ENCODE assay signal across 1 cellular context in the genomic region with DNA sequence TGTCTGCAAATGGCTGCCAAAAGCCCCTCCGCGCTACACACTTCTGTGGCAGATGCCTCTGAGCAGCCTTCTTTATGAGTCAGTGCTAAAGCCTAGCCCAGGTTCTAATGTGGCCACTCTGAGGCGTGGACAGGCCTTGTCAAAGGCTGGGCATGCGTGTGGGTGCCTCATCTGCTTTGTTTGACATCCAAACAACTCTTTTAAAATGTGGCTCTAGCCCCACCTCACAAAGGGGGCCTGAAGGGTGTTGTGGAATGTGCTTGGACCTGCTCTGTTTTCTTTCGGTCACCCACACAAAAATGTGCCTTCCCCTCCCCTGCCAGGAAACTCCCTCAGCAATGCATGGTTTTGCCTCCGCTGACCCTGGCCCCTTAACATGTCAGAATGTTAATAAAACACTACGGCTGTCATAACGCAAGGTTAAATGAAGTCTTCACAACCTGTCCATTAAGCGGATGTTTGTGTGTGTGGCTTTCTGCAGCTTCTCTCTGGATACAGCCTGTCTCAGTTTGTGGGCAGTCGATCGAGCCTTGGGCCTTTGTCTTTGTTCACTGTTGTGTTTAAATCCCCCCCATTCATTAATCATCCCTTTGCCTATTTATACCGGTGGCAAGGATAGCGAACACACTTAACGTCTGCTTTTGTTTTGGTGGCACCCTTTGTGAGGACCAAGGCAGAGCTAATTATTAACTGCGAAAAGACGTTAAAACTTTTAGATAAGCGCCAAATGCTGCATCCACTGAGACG.
TF ChIP-seq lines count a peak whose summit lies in the region.

No MANE protein-coding gene starts in this region.

TF ChIP-seq in HepG2, 621 proteins besides CTCF, POLR2A, EP300 and RAD21 (continued from another document and continues in another):
- TF ChIP-seq, protein P1, sequence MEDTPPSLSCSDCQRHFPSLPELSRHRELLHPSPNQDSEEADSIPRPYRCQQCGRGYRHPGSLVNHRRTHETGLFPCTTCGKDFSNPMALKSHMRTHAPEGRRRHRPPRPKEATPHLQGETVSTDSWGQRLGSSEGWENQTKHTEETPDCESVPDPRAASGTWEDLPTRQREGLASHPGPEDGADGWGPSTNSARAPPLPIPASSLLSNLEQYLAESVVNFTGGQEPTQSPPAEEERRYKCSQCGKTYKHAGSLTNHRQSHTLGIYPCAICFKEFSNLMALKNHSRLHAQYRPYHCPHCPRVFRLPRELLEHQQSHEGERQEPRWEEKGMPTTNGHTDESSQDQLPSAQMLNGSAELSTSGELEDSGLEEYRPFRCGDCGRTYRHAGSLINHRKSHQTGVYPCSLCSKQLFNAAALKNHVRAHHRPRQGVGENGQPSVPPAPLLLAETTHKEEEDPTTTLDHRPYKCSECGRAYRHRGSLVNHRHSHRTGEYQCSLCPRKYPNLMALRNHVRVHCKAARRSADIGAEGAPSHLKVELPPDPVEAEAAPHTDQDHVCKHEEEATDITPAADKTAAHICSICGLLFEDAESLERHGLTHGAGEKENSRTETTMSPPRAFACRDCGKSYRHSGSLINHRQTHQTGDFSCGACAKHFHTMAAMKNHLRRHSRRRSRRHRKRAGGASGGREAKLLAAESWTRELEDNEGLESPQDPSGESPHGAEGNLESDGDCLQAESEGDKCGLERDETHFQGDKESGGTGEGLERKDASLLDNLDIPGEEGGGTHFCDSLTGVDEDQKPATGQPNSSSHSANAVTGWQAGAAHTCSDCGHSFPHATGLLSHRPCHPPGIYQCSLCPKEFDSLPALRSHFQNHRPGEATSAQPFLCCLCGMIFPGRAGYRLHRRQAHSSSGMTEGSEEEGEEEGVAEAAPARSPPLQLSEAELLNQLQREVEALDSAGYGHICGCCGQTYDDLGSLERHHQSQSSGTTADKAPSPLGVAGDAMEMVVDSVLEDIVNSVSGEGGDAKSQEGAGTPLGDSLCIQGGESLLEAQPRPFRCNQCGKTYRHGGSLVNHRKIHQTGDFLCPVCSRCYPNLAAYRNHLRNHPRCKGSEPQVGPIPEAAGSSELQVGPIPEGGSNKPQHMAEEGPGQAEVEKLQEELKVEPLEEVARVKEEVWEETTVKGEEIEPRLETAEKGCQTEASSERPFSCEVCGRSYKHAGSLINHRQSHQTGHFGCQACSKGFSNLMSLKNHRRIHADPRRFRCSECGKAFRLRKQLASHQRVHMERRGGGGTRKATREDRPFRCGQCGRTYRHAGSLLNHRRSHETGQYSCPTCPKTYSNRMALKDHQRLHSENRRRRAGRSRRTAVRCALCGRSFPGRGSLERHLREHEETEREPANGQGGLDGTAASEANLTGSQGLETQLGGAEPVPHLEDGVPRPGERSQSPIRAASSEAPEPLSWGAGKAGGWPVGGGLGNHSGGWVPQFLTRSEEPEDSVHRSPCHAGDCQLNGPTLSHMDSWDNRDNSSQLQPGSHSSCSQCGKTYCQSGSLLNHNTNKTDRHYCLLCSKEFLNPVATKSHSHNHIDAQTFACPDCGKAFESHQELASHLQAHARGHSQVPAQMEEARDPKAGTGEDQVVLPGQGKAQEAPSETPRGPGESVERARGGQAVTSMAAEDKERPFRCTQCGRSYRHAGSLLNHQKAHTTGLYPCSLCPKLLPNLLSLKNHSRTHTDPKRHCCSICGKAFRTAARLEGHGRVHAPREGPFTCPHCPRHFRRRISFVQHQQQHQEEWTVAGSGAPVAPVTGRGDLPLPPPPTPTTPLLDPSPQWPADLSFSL (CRISPR knock-in tag; IDR thresholded peaks at IDR 0.05), result peak; percentile 79
- TF ChIP-seq, protein P2, sequence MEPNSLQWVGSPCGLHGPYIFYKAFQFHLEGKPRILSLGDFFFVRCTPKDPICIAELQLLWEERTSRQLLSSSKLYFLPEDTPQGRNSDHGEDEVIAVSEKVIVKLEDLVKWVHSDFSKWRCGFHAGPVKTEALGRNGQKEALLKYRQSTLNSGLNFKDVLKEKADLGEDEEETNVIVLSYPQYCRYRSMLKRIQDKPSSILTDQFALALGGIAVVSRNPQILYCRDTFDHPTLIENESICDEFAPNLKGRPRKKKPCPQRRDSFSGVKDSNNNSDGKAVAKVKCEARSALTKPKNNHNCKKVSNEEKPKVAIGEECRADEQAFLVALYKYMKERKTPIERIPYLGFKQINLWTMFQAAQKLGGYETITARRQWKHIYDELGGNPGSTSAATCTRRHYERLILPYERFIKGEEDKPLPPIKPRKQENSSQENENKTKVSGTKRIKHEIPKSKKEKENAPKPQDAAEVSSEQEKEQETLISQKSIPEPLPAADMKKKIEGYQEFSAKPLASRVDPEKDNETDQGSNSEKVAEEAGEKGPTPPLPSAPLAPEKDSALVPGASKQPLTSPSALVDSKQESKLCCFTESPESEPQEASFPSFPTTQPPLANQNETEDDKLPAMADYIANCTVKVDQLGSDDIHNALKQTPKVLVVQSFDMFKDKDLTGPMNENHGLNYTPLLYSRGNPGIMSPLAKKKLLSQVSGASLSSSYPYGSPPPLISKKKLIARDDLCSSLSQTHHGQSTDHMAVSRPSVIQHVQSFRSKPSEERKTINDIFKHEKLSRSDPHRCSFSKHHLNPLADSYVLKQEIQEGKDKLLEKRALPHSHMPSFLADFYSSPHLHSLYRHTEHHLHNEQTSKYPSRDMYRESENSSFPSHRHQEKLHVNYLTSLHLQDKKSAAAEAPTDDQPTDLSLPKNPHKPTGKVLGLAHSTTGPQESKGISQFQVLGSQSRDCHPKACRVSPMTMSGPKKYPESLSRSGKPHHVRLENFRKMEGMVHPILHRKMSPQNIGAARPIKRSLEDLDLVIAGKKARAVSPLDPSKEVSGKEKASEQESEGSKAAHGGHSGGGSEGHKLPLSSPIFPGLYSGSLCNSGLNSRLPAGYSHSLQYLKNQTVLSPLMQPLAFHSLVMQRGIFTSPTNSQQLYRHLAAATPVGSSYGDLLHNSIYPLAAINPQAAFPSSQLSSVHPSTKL (CRISPR knock-in tag; IDR thresholded peaks at IDR 0.05), result peak; percentile 85
- TF ChIP-seq CAMTA2 (CRISPR knock-in tag; IDR thresholded peaks at IDR 0.05; ENCODE audit: borderline replicate concordance), result no peak
- TF ChIP-seq, protein P3, sequence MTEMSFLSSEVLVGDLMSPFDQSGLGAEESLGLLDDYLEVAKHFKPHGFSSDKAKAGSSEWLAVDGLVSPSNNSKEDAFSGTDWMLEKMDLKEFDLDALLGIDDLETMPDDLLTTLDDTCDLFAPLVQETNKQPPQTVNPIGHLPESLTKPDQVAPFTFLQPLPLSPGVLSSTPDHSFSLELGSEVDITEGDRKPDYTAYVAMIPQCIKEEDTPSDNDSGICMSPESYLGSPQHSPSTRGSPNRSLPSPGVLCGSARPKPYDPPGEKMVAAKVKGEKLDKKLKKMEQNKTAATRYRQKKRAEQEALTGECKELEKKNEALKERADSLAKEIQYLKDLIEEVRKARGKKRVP (CRISPR knock-in tag; IDR thresholded peaks at IDR 0.05), result no peak; a peak in 1 of 4 replicates
- no peak for TF ChIP-seq SALL2 (CRISPR knock-in tag; IDR thresholded peaks at IDR 0.05)
- no peak for TF ChIP-seq ZNF530 (CRISPR knock-in tag; IDR thresholded peaks at IDR 0.05; ENCODE audit: low read depth)
- TF ChIP-seq ARNTL (CRISPR knock-in tag; IDR thresholded peaks at IDR 0.05), result peak; percentile 81
- no peak for TF ChIP-seq MATR3 (CRISPR knock-in tag; IDR thresholded peaks at IDR 0.05)
- TF ChIP-seq MAF1 (CRISPR knock-in tag; IDR thresholded peaks at IDR 0.05; ENCODE audit: borderline replicate concordance), result no peak
- TF ChIP-seq, protein P4, sequence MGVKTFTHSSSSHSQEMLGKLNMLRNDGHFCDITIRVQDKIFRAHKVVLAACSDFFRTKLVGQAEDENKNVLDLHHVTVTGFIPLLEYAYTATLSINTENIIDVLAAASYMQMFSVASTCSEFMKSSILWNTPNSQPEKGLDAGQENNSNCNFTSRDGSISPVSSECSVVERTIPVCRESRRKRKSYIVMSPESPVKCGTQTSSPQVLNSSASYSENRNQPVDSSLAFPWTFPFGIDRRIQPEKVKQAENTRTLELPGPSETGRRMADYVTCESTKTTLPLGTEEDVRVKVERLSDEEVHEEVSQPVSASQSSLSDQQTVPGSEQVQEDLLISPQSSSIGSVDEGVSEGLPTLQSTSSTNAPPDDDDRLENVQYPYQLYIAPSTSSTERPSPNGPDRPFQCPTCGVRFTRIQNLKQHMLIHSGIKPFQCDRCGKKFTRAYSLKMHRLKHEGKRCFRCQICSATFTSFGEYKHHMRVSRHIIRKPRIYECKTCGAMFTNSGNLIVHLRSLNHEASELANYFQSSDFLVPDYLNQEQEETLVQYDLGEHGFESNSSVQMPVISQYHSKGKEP (CRISPR knock-in tag; IDR thresholded peaks at IDR 0.05), result no peak
- no peak for TF ChIP-seq ATF7 (IDR thresholded peaks at IDR 0.05)
- TF ChIP-seq ATF7 (CRISPR knock-in tag; IDR thresholded peaks at IDR 0.05), result peak; percentile 65
- TF ChIP-seq CC2D1A (CRISPR knock-in tag; IDR thresholded peaks at IDR 0.05), result no peak; the same call in 1 of the 2 replicates
- TF ChIP-seq, protein P5, sequence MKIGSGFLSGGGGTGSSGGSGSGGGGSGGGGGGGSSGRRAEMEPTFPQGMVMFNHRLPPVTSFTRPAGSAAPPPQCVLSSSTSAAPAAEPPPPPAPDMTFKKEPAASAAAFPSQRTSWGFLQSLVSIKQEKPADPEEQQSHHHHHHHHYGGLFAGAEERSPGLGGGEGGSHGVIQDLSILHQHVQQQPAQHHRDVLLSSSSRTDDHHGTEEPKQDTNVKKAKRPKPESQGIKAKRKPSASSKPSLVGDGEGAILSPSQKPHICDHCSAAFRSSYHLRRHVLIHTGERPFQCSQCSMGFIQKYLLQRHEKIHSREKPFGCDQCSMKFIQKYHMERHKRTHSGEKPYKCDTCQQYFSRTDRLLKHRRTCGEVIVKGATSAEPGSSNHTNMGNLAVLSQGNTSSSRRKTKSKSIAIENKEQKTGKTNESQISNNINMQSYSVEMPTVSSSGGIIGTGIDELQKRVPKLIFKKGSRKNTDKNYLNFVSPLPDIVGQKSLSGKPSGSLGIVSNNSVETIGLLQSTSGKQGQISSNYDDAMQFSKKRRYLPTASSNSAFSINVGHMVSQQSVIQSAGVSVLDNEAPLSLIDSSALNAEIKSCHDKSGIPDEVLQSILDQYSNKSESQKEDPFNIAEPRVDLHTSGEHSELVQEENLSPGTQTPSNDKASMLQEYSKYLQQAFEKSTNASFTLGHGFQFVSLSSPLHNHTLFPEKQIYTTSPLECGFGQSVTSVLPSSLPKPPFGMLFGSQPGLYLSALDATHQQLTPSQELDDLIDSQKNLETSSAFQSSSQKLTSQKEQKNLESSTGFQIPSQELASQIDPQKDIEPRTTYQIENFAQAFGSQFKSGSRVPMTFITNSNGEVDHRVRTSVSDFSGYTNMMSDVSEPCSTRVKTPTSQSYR (CRISPR knock-in tag; IDR thresholded peaks at IDR 0.05; ENCODE audit: borderline replicate concordance), result peak; percentile 67; the same call in 1 of the 2 replicates
- TF ChIP-seq, protein P6, sequence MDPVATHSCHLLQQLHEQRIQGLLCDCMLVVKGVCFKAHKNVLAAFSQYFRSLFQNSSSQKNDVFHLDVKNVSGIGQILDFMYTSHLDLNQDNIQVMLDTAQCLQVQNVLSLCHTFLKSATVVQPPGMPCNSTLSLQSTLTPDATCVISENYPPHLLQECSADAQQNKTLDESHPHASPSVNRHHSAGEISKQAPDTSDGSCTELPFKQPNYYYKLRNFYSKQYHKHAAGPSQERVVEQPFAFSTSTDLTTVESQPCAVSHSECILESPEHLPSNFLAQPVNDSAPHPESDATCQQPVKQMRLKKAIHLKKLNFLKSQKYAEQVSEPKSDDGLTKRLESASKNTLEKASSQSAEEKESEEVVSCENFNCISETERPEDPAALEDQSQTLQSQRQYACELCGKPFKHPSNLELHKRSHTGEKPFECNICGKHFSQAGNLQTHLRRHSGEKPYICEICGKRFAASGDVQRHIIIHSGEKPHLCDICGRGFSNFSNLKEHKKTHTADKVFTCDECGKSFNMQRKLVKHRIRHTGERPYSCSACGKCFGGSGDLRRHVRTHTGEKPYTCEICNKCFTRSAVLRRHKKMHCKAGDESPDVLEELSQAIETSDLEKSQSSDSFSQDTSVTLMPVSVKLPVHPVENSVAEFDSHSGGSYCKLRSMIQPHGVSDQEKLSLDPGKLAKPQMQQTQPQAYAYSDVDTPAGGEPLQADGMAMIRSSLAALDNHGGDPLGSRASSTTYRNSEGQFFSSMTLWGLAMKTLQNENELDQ (CRISPR knock-in tag; IDR thresholded peaks at IDR 0.05; ENCODE audit: borderline replicate concordance), result no peak
- TF ChIP-seq NFKB2 (CRISPR knock-in tag; IDR thresholded peaks at IDR 0.05; ENCODE audit: borderline replicate concordance), result no peak; the same call in 1 of the 2 replicates
- TF ChIP-seq ETV5 (CRISPR knock-in tag; IDR thresholded peaks at IDR 0.05; ENCODE audit: borderline replicate concordance), result peak; percentile 93
- no peak for TF ChIP-seq ZNF337 (CRISPR knock-in tag; IDR thresholded peaks at IDR 0.05; ENCODE audit: borderline replicate concordance, low read depth)
- TF ChIP-seq ZNF761 (CRISPR knock-in tag; conservative IDR thresholded peaks at IDR 0.05), result peak; percentile 44; the same call in 1 of the 2 replicates
- TF ChIP-seq ZSCAN30 (CRISPR knock-in tag; IDR thresholded peaks at IDR 0.05), result no peak
- TF ChIP-seq ZNF703 (CRISPR knock-in tag; IDR thresholded peaks at IDR 0.05; ENCODE audit: borderline replicate concordance), result no peak
- TF ChIP-seq ARNT2 (CRISPR knock-in tag; IDR thresholded peaks at IDR 0.05; ENCODE audit: low read depth), result 0 out of 2 replicates have a peak, but pooled peaks have one; percentile 44
- TF ChIP-seq ZSCAN9 (CRISPR knock-in tag; IDR thresholded peaks at IDR 0.05; ENCODE audit: borderline replicate concordance), result no peak
- no peak for TF ChIP-seq SMARCC2 (IDR thresholded peaks at IDR 0.05)
- TF ChIP-seq, protein P7, sequence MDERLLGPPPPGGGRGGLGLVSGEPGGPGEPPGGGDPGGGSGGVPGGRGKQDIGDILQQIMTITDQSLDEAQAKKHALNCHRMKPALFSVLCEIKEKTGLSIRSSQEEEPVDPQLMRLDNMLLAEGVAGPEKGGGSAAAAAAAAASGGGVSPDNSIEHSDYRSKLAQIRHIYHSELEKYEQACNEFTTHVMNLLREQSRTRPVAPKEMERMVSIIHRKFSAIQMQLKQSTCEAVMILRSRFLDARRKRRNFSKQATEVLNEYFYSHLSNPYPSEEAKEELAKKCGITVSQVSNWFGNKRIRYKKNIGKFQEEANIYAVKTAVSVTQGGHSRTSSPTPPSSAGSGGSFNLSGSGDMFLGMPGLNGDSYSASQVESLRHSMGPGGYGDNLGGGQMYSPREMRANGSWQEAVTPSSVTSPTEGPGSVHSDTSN (CRISPR knock-in tag; IDR thresholded peaks at IDR 0.05), result peak; percentile 18; the same call in 1 of the 2 replicates
- TF ChIP-seq NR1H2 (CRISPR knock-in tag; IDR thresholded peaks at IDR 0.05; ENCODE audit: borderline replicate concordance, low read depth), result 0 out of 2 replicates have a peak, but pooled peaks have one; percentile 68
- no peak for TF ChIP-seq CEBPB (IDR thresholded peaks at IDR 0.05; ENCODE audit: borderline replicate concordance, low read depth, low read length)
- no peak for TF ChIP-seq ZNF468 (CRISPR knock-in tag; IDR thresholded peaks at IDR 0.05)
- TF ChIP-seq SRSF9 (IDR thresholded peaks at IDR 0.05; ENCODE audit: borderline replicate concordance, insufficient read depth, low read depth, low read length, poor library complexity, severe bottlenecking), result no peak
- no peak for TF ChIP-seq GZF1 (CRISPR knock-in tag; IDR thresholded peaks at IDR 0.05)
- TF ChIP-seq ZNF777 (CRISPR knock-in tag; IDR thresholded peaks at IDR 0.05), result no peak
- 0 out of 2 replicates have a peak, but pooled peaks have one; percentile 75 for TF ChIP-seq ZNF678 (CRISPR knock-in tag; IDR thresholded peaks at IDR 0.05)
- TF ChIP-seq CHD4 (IDR thresholded peaks at IDR 0.05; ENCODE audit: borderline replicate concordance, low read length), result no peak
- TF ChIP-seq SMYD3 (CRISPR knock-in tag; IDR thresholded peaks at IDR 0.05), result 0 out of 2 replicates have a peak, but pooled peaks have one; percentile 20
- TF ChIP-seq TOPORS (CRISPR knock-in tag; IDR thresholded peaks at IDR 0.05), result 0 out of 2 replicates have a peak, but pooled peaks have one; percentile 57
- peak; percentile 66 for TF ChIP-seq MIER2 (CRISPR knock-in tag; IDR thresholded peaks at IDR 0.05)
- 0 out of 2 replicates have a peak, but pooled peaks have one; percentile 49 for TF ChIP-seq ZNF383 (CRISPR knock-in tag; IDR thresholded peaks at IDR 0.05; ENCODE audit: borderline replicate concordance)
- TF ChIP-seq CCDC6 (CRISPR knock-in tag; IDR thresholded peaks at IDR 0.05), result no peak
- TF ChIP-seq SIX1 (CRISPR knock-in tag; IDR thresholded peaks at IDR 0.05; ENCODE audit: borderline replicate concordance), result no peak
